ENCODE assay signal across 1 cellular context in the genomic region with DNA sequence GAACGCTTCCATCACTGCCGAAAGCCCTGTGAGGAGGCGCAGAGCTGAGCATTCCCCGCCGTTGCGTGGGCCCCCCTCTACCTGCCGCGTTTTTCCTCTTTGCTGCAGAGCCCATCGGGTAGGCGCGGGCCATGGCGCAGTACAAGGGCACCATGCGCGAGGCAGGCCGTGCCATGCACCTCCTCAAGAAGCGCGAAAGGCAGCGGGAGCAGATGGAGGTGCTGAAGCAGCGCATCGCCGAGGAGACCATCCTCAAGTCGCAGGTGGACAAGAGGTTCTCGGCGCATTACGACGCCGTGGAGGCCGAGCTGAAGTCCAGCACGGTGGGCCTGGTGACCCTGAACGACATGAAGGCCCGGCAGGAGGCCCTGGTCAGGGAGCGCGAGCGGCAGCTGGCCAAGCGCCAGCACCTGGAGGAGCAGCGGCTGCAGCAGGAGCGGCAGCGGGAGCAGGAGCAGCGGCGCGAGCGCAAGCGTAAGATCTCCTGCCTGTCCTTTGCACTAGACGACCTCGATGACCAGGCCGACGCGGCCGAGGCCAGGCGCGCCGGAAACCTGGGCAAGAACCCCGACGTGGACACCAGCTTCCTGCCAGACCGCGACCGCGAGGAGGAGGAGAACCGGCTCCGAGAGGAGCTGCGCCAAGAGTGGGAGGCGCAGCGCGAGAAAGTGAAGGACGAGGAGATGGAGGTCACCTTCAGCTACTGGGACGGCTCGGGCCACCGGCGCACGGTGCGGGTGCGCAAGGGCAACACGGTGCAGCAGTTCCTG.
TF ChIP-seq lines count a peak whose summit lies in the region.

No MANE protein-coding gene starts in this region.

TF ChIP-seq in HEK293, 187 proteins besides CTCF, POLR2A, EP300 and RAD21 (continued from another document):
- TF ChIP-seq SALL2 (tag by site-specific recombination; IDR thresholded peaks at IDR 0.05; ENCODE audit: borderline replicate concordance) (no peak), ZNF658 (tag by site-specific recombination; IDR thresholded peaks at IDR 0.05) (no peak), ZNF266 (tag by site-specific recombination; IDR thresholded peaks at IDR 0.05; ENCODE audit: low read depth) (no peak), TRIM28 (IDR thresholded peaks at IDR 0.05; ENCODE audit: borderline replicate concordance, low read length) (no peak)
